1 cellular context compared by ENCODE assay signal in the genomic region with DNA sequence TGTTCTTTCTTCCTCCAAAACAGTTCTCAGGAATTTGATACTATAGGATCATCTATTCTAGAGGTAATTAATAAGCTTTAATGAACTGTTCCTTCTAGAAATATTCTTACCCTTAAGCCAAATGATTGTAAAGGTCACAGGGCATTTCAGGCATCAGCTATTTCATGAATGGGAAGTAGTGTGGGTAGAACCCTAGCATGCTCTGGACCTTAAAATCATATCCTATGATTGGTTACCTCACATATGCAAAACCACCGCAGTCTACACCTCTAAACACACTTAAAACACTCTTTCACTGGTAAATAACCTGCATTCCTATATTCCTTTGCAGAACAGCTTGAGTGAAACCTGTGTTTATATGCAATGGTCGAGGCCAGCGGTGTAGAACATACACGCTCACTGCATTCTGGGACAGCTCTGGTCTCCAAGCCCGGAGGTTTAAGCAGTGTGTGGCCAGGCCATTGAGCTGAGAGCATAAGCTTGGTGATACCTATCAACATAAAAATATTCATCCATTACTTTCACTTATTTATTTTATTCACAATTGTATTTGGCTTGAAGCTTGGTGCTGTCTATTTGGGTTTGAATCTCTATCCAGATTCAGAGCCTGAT.
TF ChIP-seq lines count a peak whose summit lies in the region.

No MANE protein-coding gene starts in this region.

TF ChIP-seq in GM12878, 131 proteins besides CTCF, POLR2A, EP300 and RAD21 (continued from another document):
- TF ChIP-seq, protein P1, sequence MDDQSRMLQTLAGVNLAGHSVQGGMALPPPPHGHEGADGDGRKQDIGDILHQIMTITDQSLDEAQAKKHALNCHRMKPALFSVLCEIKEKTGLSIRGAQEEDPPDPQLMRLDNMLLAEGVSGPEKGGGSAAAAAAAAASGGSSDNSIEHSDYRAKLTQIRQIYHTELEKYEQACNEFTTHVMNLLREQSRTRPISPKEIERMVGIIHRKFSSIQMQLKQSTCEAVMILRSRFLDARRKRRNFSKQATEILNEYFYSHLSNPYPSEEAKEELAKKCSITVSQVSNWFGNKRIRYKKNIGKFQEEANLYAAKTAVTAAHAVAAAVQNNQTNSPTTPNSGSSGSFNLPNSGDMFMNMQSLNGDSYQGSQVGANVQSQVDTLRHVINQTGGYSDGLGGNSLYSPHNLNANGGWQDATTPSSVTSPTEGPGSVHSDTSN (IDR thresholded peaks at IDR 0.05; ENCODE audit: insufficient replicate concordance, low read depth, low read length), result no peak
- TF ChIP-seq, protein P2, sequence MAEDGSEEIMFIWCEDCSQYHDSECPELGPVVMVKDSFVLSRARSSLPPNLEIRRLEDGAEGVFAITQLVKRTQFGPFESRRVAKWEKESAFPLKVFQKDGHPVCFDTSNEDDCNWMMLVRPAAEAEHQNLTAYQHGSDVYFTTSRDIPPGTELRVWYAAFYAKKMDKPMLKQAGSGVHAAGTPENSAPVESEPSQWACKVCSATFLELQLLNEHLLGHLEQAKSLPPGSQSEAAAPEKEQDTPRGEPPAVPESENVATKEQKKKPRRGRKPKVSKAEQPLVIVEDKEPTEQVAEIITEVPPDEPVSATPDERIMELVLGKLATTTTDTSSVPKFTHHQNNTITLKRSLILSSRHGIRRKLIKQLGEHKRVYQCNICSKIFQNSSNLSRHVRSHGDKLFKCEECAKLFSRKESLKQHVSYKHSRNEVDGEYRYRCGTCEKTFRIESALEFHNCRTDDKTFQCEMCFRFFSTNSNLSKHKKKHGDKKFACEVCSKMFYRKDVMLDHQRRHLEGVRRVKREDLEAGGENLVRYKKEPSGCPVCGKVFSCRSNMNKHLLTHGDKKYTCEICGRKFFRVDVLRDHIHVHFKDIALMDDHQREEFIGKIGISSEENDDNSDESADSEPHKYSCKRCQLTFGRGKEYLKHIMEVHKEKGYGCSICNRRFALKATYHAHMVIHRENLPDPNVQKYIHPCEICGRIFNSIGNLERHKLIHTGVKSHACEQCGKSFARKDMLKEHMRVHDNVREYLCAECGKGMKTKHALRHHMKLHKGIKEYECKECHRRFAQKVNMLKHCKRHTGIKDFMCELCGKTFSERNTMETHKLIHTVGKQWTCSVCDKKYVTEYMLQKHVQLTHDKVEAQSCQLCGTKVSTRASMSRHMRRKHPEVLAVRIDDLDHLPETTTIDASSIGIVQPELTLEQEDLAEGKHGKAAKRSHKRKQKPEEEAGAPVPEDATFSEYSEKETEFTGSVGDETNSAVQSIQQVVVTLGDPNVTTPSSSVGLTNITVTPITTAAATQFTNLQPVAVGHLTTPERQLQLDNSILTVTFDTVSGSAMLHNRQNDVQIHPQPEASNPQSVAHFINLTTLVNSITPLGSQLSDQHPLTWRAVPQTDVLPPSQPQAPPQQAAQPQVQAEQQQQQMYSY (CRISPR knock-in tag; IDR thresholded peaks at IDR 0.05), result no peak
- TF ChIP-seq NR2F1 (conservative IDR thresholded peaks at IDR 0.05) (peak; percentile 40; the same call in 1 of the 2 replicates), SMC3 (IDR thresholded peaks at IDR 0.05; ENCODE audit: borderline replicate concordance, low read length) (no peak), LARP7 (IDR thresholded peaks at IDR 0.05) (no peak), ZZZ3 (IDR thresholded peaks at IDR 0.05; ENCODE audit: control insufficient read depth, insufficient read length, low read depth) (no peak), FOXK2 (IDR thresholded peaks at IDR 0.05) (no peak), ZNF384 (IDR thresholded peaks at IDR 0.05; ENCODE audit: borderline replicate concordance, low read depth, low read length) (no peak)
- TF ChIP-seq, protein P3, sequence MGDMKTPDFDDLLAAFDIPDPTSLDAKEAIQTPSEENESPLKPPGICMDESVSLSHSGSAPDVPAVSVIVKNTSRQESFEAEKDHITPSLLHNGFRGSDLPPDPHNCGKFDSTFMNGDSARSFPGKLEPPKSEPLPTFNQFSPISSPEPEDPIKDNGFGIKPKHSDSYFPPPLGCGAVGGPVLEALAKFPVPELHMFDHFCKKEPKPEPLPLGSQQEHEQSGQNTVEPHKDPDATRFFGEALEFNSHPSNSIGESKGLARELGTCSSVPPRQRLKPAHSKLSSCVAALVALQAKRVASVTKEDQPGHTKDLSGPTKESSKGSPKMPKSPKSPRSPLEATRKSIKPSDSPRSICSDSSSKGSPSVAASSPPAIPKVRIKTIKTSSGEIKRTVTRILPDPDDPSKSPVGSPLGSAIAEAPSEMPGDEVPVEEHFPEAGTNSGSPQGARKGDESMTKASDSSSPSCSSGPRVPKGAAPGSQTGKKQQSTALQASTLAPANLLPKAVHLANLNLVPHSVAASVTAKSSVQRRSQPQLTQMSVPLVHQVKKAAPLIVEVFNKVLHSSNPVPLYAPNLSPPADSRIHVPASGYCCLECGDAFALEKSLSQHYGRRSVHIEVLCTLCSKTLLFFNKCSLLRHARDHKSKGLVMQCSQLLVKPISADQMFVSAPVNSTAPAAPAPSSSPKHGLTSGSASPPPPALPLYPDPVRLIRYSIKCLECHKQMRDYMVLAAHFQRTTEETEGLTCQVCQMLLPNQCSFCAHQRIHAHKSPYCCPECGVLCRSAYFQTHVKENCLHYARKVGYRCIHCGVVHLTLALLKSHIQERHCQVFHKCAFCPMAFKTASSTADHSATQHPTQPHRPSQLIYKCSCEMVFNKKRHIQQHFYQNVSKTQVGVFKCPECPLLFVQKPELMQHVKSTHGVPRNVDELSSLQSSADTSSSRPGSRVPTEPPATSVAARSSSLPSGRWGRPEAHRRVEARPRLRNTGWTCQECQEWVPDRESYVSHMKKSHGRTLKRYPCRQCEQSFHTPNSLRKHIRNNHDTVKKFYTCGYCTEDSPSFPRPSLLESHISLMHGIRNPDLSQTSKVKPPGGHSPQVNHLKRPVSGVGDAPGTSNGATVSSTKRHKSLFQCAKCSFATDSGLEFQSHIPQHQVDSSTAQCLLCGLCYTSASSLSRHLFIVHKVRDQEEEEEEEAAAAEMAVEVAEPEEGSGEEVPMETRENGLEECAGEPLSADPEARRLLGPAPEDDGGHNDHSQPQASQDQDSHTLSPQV (IDR thresholded peaks at IDR 0.05), result no peak
- TF ChIP-seq, protein P4, sequence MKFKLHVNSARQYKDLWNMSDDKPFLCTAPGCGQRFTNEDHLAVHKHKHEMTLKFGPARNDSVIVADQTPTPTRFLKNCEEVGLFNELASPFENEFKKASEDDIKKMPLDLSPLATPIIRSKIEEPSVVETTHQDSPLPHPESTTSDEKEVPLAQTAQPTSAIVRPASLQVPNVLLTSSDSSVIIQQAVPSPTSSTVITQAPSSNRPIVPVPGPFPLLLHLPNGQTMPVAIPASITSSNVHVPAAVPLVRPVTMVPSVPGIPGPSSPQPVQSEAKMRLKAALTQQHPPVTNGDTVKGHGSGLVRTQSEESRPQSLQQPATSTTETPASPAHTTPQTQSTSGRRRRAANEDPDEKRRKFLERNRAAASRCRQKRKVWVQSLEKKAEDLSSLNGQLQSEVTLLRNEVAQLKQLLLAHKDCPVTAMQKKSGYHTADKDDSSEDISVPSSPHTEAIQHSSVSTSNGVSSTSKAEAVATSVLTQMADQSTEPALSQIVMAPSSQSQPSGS (IDR thresholded peaks at IDR 0.05; ENCODE audit: low read length), result no peak
